ENCODE assay signal across 10 cellular contexts in genomic region chr4:86441175-86441960, GRCh38.
DNase-seq lines count a peak whose midpoint lies in the region; ATAC-seq and TF ChIP-seq lines count a peak whose summit lies in the region.
"Had no signal": no experiment of that assay in that cellular context is flagged by ENCODE, and none has a peak within 500 bp of the region (broad histone marks: within the 10 kb centered on the region; RNA-seq: fewer than 3 reads in every experiment).

No MANE protein-coding gene starts in this region.

- TF ChIP-seq CTCF in choroid plexus epithelial cell (conservative IDR thresholded peaks at IDR 0.05; ENCODE audit: low read depth, low read length) = no peak
- no peak for TF ChIP-seq CTCF in glutamatergic neuron (IDR thresholded peaks at IDR 0.05; ENCODE audit: partially characterized antibody, unreplicated experiment)

- no peaks in the 10 kb centered on the region for H3K36me3 Mint-ChIP-seq in glutamatergic neuron (ENCODE audit: unreplicated experiment)

- no peak overlapping the region for H2AK5ac ChIP-seq in neuronal stem cell (ENCODE audit: low read depth, low read length)

- no peak overlapping the region for H3K14ac ChIP-seq in neuronal stem cell (ENCODE audit: low read length)

- no peak overlapping the region for H3K18ac ChIP-seq in neuronal stem cell (ENCODE audit: low read length)

- peak overlapping the region; percentile 56 for H3K27ac ChIP-seq in neuronal stem cell (replicated peaks; ENCODE audit: low read length)
- H3K27ac ChIP-seq: VCaP had no signal

- H3K9ac ChIP-seq in neuronal stem cell (ENCODE audit: low read depth, low read length, poor library complexity) = no peak overlapping the region

- H3K9me3 ChIP-seq in neuronal stem cell (replicated peaks in 1 of 2; ENCODE audit: control insufficient read depth in 2 of 2, insufficient read depth in 1 of 2, low read depth in 1 of 2, low read length in 2 of 2) = peaks cover 3 to 33% of the 10 kb centered on the region in 2 donors

- H3K4me1 Mint-ChIP-seq in glutamatergic neuron (ENCODE audit: low read depth, unreplicated experiment) = peaks cover 7% of the 10 kb centered on the region

- H3K27ac Mint-ChIP-seq in glutamatergic neuron (ENCODE audit: unreplicated experiment) = no peak overlapping the region

- no peak overlapping the region for H2BK120ac ChIP-seq in neuronal stem cell (ENCODE audit: low read depth, low read length)

- H3K23ac ChIP-seq in neuronal stem cell (ENCODE audit: low read depth, low read length, poor library complexity) = no peak overlapping the region

- H3K4me1 ChIP-seq in neuronal stem cell (ENCODE audit: control insufficient read depth in 2 of 2, insufficient read depth in 1 of 2, low read depth in 1 of 2, low read length in 2 of 2) = peaks cover 1 to 22% of the 10 kb centered on the region in 2 donors

- H4K91ac ChIP-seq in neuronal stem cell (ENCODE audit: low read depth, low read length, poor library complexity) = no peak overlapping the region

- no peaks in the 10 kb centered on the region for H3K36me3 ChIP-seq in neuronal stem cell (replicated peaks in 1 of 2; ENCODE audit: control insufficient read depth in 2 of 2, insufficient read depth in 2 of 2, low read length in 2 of 2)

- H3K4me2 ChIP-seq in neuronal stem cell (ENCODE audit: insufficient read depth, low read length, poor library complexity, severe bottlenecking) = no peak overlapping the region

- no peaks in the 10 kb centered on the region for H3K27me3 Mint-ChIP-seq in glutamatergic neuron (ENCODE audit: unreplicated experiment)

- H3K27me3 ChIP-seq in neuronal stem cell (ENCODE audit: control insufficient read depth in 3 of 3, insufficient read depth in 3 of 3, low read depth in 1 of 3, low read length in 3 of 3) = no peaks in the 10 kb centered on the region

- H3K4me3 ChIP-seq in choroid plexus epithelial cell (ENCODE audit: low read depth, low read length) (no peak overlapping the region), neuronal stem cell (ENCODE audit: low read length in 2 of 2) (no peak overlapping the region)

- H3K79me1 ChIP-seq in neuronal stem cell (ENCODE audit: low read depth, low read length) = no peaks in the 10 kb centered on the region

- no peak overlapping the region for H2BK12ac ChIP-seq in neuronal stem cell (ENCODE audit: low read length)

- H2BK5ac ChIP-seq in neuronal stem cell (ENCODE audit: low read length) = no peak overlapping the region

- H3K4me3 Mint-ChIP-seq in glutamatergic neuron (ENCODE audit: unreplicated experiment) = no peak overlapping the region

- H2BK15ac ChIP-seq in neuronal stem cell (ENCODE audit: low read length) = no peak overlapping the region

- H4K8ac ChIP-seq in neuronal stem cell (ENCODE audit: low read depth, low read length) = no peak overlapping the region

- peak; percentile 62 for ATAC-seq in GM19372 (IDR thresholded peaks at IDR 0.05; ENCODE audit: low read depth, unreplicated experiment)
- peak; percentile 75 for ATAC-seq in HG03378 (IDR thresholded peaks at IDR 0.05; ENCODE audit: unreplicated experiment)

- no peak overlapping the region for H3K4ac ChIP-seq in neuronal stem cell (ENCODE audit: low read length)

- DNase-seq in choroid plexus epithelial cell (ENCODE audit: low read depth) (peak; percentile 28), neuronal stem cell (ENCODE audit: low spot score) (no peak), HCEC 1CT (no peak), HuH-7.5 (ENCODE audit: low spot score) (no peak), glutamatergic neuron (no peak)
- DNase-seq in effector CD8-positive, alpha-beta T cell (lab: John Stamatoyannopoulos, UW) = no peak
- DNase-seq: NCI-H2227 treated with DMSO at 0.1 percent for 48 hours had no signal

- peak overlapping the region; percentile 5 for H2AFZ ChIP-seq in neuronal stem cell (ENCODE audit: low read length)

- no peaks in the 10 kb centered on the region for H3K9me3 Mint-ChIP-seq in glutamatergic neuron (ENCODE audit: unreplicated experiment)

- no CpG with 5 or more reads among the region's 3 CpGs for WGBS in neuronal stem cell (ENCODE audit: extremely low coverage in 2 of 2, insufficient read length in 2 of 2, insufficient replicate concordance in 1 of 2), 2 donors
